ENCODE assay signal across 8 cellular contexts in the genomic region with DNA sequence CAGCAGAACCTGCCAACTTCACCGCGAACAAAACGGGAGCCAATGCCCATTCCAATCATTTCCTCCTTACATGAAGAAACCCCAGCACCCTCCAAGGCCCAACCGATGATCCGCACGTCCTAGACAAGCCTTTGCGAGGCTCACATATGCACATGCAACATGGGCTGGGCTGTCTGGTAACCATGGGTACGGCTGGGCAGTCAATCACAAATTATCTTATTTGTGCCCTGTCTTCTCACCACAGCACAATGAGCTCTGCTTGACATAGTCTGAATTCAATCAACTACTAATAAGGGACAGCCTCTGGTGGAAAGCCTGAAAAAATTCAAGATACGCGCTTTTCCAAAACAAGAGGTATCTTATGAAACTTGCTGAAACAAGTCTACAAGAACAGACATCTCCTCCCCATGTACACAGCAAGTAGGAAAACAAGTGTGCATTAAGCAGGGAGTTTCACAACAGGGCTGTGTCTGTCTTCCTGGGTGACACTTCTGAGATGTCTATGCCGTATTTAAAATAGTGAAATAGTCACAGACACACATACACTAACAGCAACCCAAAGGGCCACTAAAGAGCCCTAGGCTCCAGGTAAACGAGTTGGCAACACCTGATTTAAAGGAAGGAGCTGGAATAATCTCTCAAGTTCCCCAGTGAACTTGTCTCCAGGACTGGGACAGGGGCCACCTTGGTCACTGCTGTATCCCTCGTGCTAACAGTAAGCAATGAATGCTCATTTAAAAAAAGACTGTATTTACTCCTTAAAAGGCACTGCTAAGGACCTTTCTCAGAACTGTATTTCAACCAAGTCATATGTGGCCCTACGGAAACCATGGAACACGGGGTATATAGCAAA. TPM values are rescaled to one million over a fixed set of nuclear protein-coding genes. Genes with fewer than 3 reads are reported as not detected.
A peak's percentile ranks its signal among the peaks of the same experiment; 100 is the strongest.
DNase-seq lines count a peak whose midpoint lies in the region; ATAC-seq and TF ChIP-seq lines count a peak whose summit lies in the region.

No MANE protein-coding gene starts in this region.

- intact Hi-C loops in left cardiac atrium (cut with DNase I): no loop called here
- intact Hi-C loops in cardiac septum (cut with DNase I): no loop called here
- intact Hi-C loops in posterior cingulate gyrus (cut with DNase I): loop anchor here (5.0 kb wide), 1 partner anchor 47 kb away; no protein-coding TSS in a partner anchor

- no peak overlapping the region for H3K9ac ChIP-seq in neuronal stem cell (ENCODE audit: low read depth, low read length, poor library complexity)

- H3K4me2 ChIP-seq in neuronal stem cell (ENCODE audit: insufficient read depth, low read length, poor library complexity, severe bottlenecking): peak overlapping the region; percentile 67

- no peak overlapping the region for H2AK5ac ChIP-seq in neuronal stem cell (ENCODE audit: low read depth, low read length)

- no peak overlapping the region for H3K18ac ChIP-seq in neuronal stem cell (ENCODE audit: low read length)

- peak overlapping the region; percentile 98 for H3K27ac Mint-ChIP-seq in T-helper 17 cell

- H3K4ac ChIP-seq in neuronal stem cell (ENCODE audit: low read length): no peak overlapping the region

- no peak overlapping the region for H3K23ac ChIP-seq in neuronal stem cell (ENCODE audit: low read depth, low read length, poor library complexity)

- DNase-seq in left cardiac atrium (peak; percentile 25), cardiac septum (ENCODE audit: low spot score) (no peak), T-helper 17 cell (peak in 1 of 3 donors; percentile 42), erythroblast (lab: John Stamatoyannopoulos, UW) (peak; percentile 78 to 79), neuronal stem cell (ENCODE audit: low spot score) (no peak), posterior cingulate gyrus (no peak), NCI-H1694 (lab: John Stamatoyannopoulos, UW) (no peak)

- no peaks in the 10 kb centered on the region for H3K9me3 ChIP-seq in T-helper 17 cell (ENCODE audit: control insufficient read depth, low read length, poor library complexity, severe bottlenecking)
- H3K9me3 ChIP-seq in neuronal stem cell (replicated peaks in 1 of 2; ENCODE audit: control insufficient read depth in 2 of 2, insufficient read depth in 1 of 2, low read depth in 1 of 2, low read length in 2 of 2): no peaks in the 10 kb centered on the region

- peaks cover 56% of the 10 kb centered on the region for H3K4me1 Mint-ChIP-seq in T-helper 17 cell

- no peak overlapping the region for H2BK12ac ChIP-seq in neuronal stem cell (ENCODE audit: low read length)

- no peak overlapping the region for H4K91ac ChIP-seq in neuronal stem cell (ENCODE audit: low read depth, low read length, poor library complexity)

- H3K27ac ChIP-seq in neuronal stem cell (replicated peaks; ENCODE audit: low read length): no peak overlapping the region

- H2BK5ac ChIP-seq in neuronal stem cell (ENCODE audit: low read length): no peak overlapping the region

- H3K4me3 ChIP-seq in neuronal stem cell (ENCODE audit: low read length in 2 of 2): peak overlapping the region; percentile 93 to 97

- peaks cover 15 to 36% of the 10 kb centered on the region in 2 donors for H3K4me1 ChIP-seq in neuronal stem cell (ENCODE audit: control insufficient read depth in 2 of 2, insufficient read depth in 1 of 2, low read depth in 1 of 2, low read length in 2 of 2)

- WGBS in neuronal stem cell (ENCODE audit: extremely low coverage in 2 of 2, insufficient read length in 2 of 2, insufficient replicate concordance in 1 of 2), 2 donors: no CpG with 5 or more reads among the region's 15 CpGs

- peaks cover 2% of the 10 kb centered on the region for H3K36me3 Mint-ChIP-seq in T-helper 17 cell (ENCODE audit: low read depth)

- peaks cover 2% of the 10 kb centered on the region for H3K79me1 ChIP-seq in neuronal stem cell (ENCODE audit: low read depth, low read length)

- no peak overlapping the region for H2BK15ac ChIP-seq in neuronal stem cell (ENCODE audit: low read length)

- H3K14ac ChIP-seq in neuronal stem cell (ENCODE audit: low read length): no peak overlapping the region

- H3K4me3 Mint-ChIP-seq in T-helper 17 cell: peak overlapping the region; percentile 91

- H3K36me3 ChIP-seq in neuronal stem cell (replicated peaks in 1 of 2; ENCODE audit: control insufficient read depth in 2 of 2, insufficient read depth in 2 of 2, low read length in 2 of 2): peaks cover 0 to 16% of the 10 kb centered on the region in 2 donors

- H2BK120ac ChIP-seq in neuronal stem cell (ENCODE audit: low read depth, low read length): no peak overlapping the region

- H4K8ac ChIP-seq in neuronal stem cell (ENCODE audit: low read depth, low read length): no peak overlapping the region

- peak; percentile 35 for TF ChIP-seq POLR2A in erythroblast (IDR thresholded peaks at IDR 0.05; ENCODE audit: low read length)

- no peaks in the 10 kb centered on the region for H3K27me3 ChIP-seq in neuronal stem cell (ENCODE audit: control insufficient read depth in 3 of 3, insufficient read depth in 3 of 3, low read depth in 1 of 3, low read length in 3 of 3)

- ATAC-seq in left cardiac atrium (no peak), T-helper 17 cell (peak; percentile 23), HG02571 (IDR thresholded peaks at IDR 0.05; ENCODE audit: unreplicated experiment) (no peak)

- H2AFZ ChIP-seq in neuronal stem cell (ENCODE audit: low read length): no peak overlapping the region

- no peaks in the 10 kb centered on the region for H3K27me3 Mint-ChIP-seq in T-helper 17 cell

RNA-seq across cellular contexts. Expression of a gene that starts 1.5 kb away (rescaled TPM):
- 10 to 100 TPM; 33.8 to 39.1 TPM for total RNA-seq in left cardiac atrium
- total RNA-seq in cardiac septum: 38.9 TPM
- 10 to 100 TPM; 58.3 to 65.7 TPM for total RNA-seq in T-helper 17 cell
- 50.1 TPM for polyA plus RNA-seq in neuronal stem cell (2013, experiment 1 of 2)
- polyA plus RNA-seq in neuronal stem cell (2013, experiment 2 of 2): 49.8 TPM

RNA-seq across cellular contexts. Expression of a gene that starts 13.2 kb away (rescaled TPM):
- total RNA-seq in left cardiac atrium (10 to 100 TPM; 16.8 to 20.2 TPM), cardiac septum (16.4 TPM), T-helper 17 cell (10 to 100 TPM; 33.4 to 39.9 TPM)
- 34.3 TPM for polyA plus RNA-seq in neuronal stem cell (2013, experiment 1 of 2)
- polyA plus RNA-seq in neuronal stem cell (2013, experiment 2 of 2): 35.7 TPM

RNA-seq across cellular contexts. Expression of a gene that starts 27.7 kb away (rescaled TPM):
- total RNA-seq in left cardiac atrium (1 to 10 TPM; 2.1 to 5.7 TPM), cardiac septum (1.7 TPM), T-helper 17 cell (1 to 10 TPM in 1 of 2 donors, under 1 TPM in 1; 0.89 to 2.4 TPM)
- polyA plus RNA-seq in neuronal stem cell (2013, experiment 1 of 2): 1.6 TPM
- 1.9 TPM for polyA plus RNA-seq in neuronal stem cell (2013, experiment 2 of 2)

Comparison
In these comparisons a context has a peak if more than half of its experiments do, and no peak if none do; other contexts are left out.
1. DNase-seq: peak in left cardiac atrium (single experiment) and erythroblast (2 of 2); none in cardiac septum (single experiment), neuronal stem cell (single experiment), posterior cingulate gyrus (0 of 10) and NCI-H1694 (single experiment).